2 cellular contexts compared by ENCODE assay signal in genomic region chr14:75259946-75260545, GRCh38.
A peak's percentile ranks its signal among the peaks of the same experiment; 100 is the strongest.
TF ChIP-seq lines count a peak whose summit lies in the region.

No MANE protein-coding gene starts in this region.

TF ChIP-seq in A549, 52 proteins besides CTCF, POLR2A, EP300 and RAD21 (continued from another document):
- peak; percentile 30; the same call in 1 of the 2 replicates for TF ChIP-seq HMGXB4 (CRISPR knock-in tag; IDR thresholded peaks at IDR 0.05; ENCODE audit: borderline replicate concordance)

TF ChIP-seq in IMR-90, 13 proteins besides CTCF, POLR2A, EP300 and RAD21 (continued from another document):
- no peak for TF ChIP-seq ELK1 (IDR thresholded peaks at IDR 0.05; ENCODE audit: borderline replicate concordance, low read depth, low read length)
- TF ChIP-seq RFX5 (IDR thresholded peaks at IDR 0.05; ENCODE audit: low read depth, low read length) = no peak
- no peak for TF ChIP-seq MAZ (IDR thresholded peaks at IDR 0.05; ENCODE audit: borderline replicate concordance, low read depth, low read length)
